28 cellular contexts compared by ENCODE assay signal in genomic region chr5:176873541-176874172, GRCh38. TPM values are rescaled to one million over a fixed set of nuclear protein-coding genes. Genes with fewer than 3 reads are reported as not detected.
DNase-seq lines count a peak whose midpoint lies in the region; ATAC-seq and TF ChIP-seq lines count a peak whose summit lies in the region.
"Had no signal": no experiment of that assay in that cellular context is flagged by ENCODE, and none has a peak within 500 bp of the region (broad histone marks: within the 10 kb centered on the region; RNA-seq: fewer than 3 reads in every experiment).

No MANE protein-coding gene starts in this region.

- H3K36me3 Mint-ChIP-seq in stimulated activated effector memory CD8-positive, alpha-beta T cell treated with anti-CD3 and anti-CD28 coated beads, Interleukin-12 subunit alpha, Interleukin-12 subunit beta, amount 100 ng/mL, for 72 hours, result peaks cover 24% of the 10 kb centered on the region
- H3K36me3 Mint-ChIP-seq: brain, memory B cell had no signal

- H3K4me2 ChIP-seq in mammary epithelial cell (ENCODE audit: insufficient read depth, low read depth, low read length), result no peak overlapping the region

- no peaks in the 10 kb centered on the region for H3K79me2 ChIP-seq in mammary epithelial cell (ENCODE audit: insufficient read depth, low read length)

- TF ChIP-seq CTCF in mammary epithelial cell (conservative IDR thresholded peaks at IDR 0.05 in 1 of 2, IDR thresholded peaks at IDR 0.05 in 1 of 2; ENCODE audit: extremely low read depth in 1 of 2, insufficient read depth in 1 of 2, low read depth in 1 of 2, low read length in 2 of 2) (no peak), breast epithelium (IDR thresholded peaks at IDR 0.05) (no peak), RWPE2 (IDR thresholded peaks at IDR 0.05; ENCODE audit: poor library complexity, severe bottlenecking) (no peak), foreskin keratinocyte (conservative IDR thresholded peaks at IDR 0.05) (no peak)

- peak overlapping the region; percentile 85 for H3K27ac Mint-ChIP-seq in stimulated activated effector memory CD8-positive, alpha-beta T cell treated with anti-CD3 and anti-CD28 coated beads, Interleukin-12 subunit alpha, Interleukin-12 subunit beta, amount 100 ng/mL, for 72 hours
- H3K27ac Mint-ChIP-seq: memory B cell; T-helper 2 cell treated with Interferon-gamma antibody and Interleukin-4, amounts not matched to agents 5 μg/mL and 100 μg/mL, for 36 hours had no signal

- in situ Hi-C loops in mammary epithelial cell (cut with MboI; ENCODE audit: low sequenced_read_pairs in 2 of 2), result no loop called here

- H3K9me3 Mint-ChIP-seq in stimulated activated effector memory CD8-positive, alpha-beta T cell treated with anti-CD3 and anti-CD28 coated beads, Interleukin-12 subunit alpha, Interleukin-12 subunit beta, amount 100 ng/mL, for 72 hours, result peaks cover 6% of the 10 kb centered on the region

- dilution Hi-C loops in mammary epithelial cell (cut with HindIII; ENCODE audit: low sequenced_read_pairs), result no loop called here

- H2AFZ ChIP-seq in mammary epithelial cell (ENCODE audit: low read depth, low read length), result no peak overlapping the region

- BruUV-seq in mammary epithelial cell (replicated peaks; lab: Mats Ljungman, UMichigan), result no TSS peak

- no peak overlapping the region for H3K4me3 Mint-ChIP-seq in stimulated activated effector memory CD8-positive, alpha-beta T cell treated with anti-CD3 and anti-CD28 coated beads, Interleukin-12 subunit alpha, Interleukin-12 subunit beta, amount 100 ng/mL, for 72 hours
- H3K4me3 Mint-ChIP-seq: brain; memory B cell; T-helper 2 cell treated with Interferon-gamma antibody and Interleukin-4, amounts not matched to agents 5 μg/mL and 100 μg/mL, for 36 hours had no signal

- intact Hi-C loops in mammary epithelial cell (cut with micrococcal nuclease), result no loop called here
- intact Hi-C loops in breast epithelium (cut with DNase I; ENCODE audit: low total_unique reads), result no loop called here

- H3K9me3 ChIP-seq in mammary epithelial cell (replicated peaks; ENCODE audit: insufficient read depth, low read length) (no peaks in the 10 kb centered on the region), breast epithelium (no peaks in the 10 kb centered on the region), RWPE2 (ENCODE audit: severe bottlenecking) (no peaks in the 10 kb centered on the region)
- H3K9me3 ChIP-seq: sigmoid colon, upper lobe of right lung had no signal

- WGBS in mammary epithelial cell (ENCODE audit: low coverage, missing lambda C conversion rate), result 63% methylated on average over 7 of the region's 16 CpGs

- ATAC-seq in RWPE2 (ENCODE audit: low read depth) (peak; percentile 38; the same call in 2 of the 3 replicates), foreskin keratinocyte (peak; percentile 42)
- ATAC-seq in stimulated activated effector memory CD8-positive, alpha-beta T cell treated with anti-CD3 and anti-CD28 coated beads, Interleukin-12 subunit alpha, Interleukin-12 subunit beta, amount 100 ng/mL, for 72 hours, result no peak
- ATAC-seq: Panc1, upper lobe of right lung had no signal

- H4K20me1 ChIP-seq in mammary epithelial cell (ENCODE audit: insufficient read depth, low read length), result no peaks in the 10 kb centered on the region

- no peak overlapping the region for H3K9ac ChIP-seq in mammary epithelial cell (ENCODE audit: insufficient read depth, low read length)

- H3K4me1 Mint-ChIP-seq in stimulated activated effector memory CD8-positive, alpha-beta T cell treated with anti-CD3 and anti-CD28 coated beads, Interleukin-12 subunit alpha, Interleukin-12 subunit beta, amount 100 ng/mL, for 72 hours, result peaks cover 48% of the 10 kb centered on the region

- CTCF ChIA-PET in mammary epithelial cell (lab: Charles Lee; ENCODE audit: low non-redundant PET), result no interaction called here

- H3K36me3 ChIP-seq in mammary epithelial cell (ENCODE audit: insufficient read depth, low read length) (no peaks in the 10 kb centered on the region), breast epithelium (no peaks in the 10 kb centered on the region), RWPE2 (ENCODE audit: low read depth) (no peaks in the 10 kb centered on the region)
- H3K36me3 ChIP-seq: sigmoid colon, upper lobe of right lung had no signal

- DNase-seq in mammary epithelial cell (peak; percentile 7), breast epithelium (ENCODE audit: low spot score in 2 of 2) (no peak), RWPE2 (ENCODE audit: low spot score) (no peak), foreskin keratinocyte (peak; percentile 12 to 23), iPS-NIHi11 (ENCODE audit: low spot score) (no peak), GDM1 (lab: John Stamatoyannopoulos, UW) (no peak), HK-2 (ENCODE audit: unreplicated experiment) (no peak)
- DNase-seq in stimulated activated effector memory CD8-positive, alpha-beta T cell treated with anti-CD3 and anti-CD28 coated beads, Interleukin-12 subunit alpha, Interleukin-12 subunit beta, amount 100 ng/mL, for 72 hours (ENCODE audit: low spot score in 2 of 2), result no peak
- DNase-seq: activated CD4-positive, CD25-positive, alpha-beta regulatory T cell treated with anti-CD3 and anti-CD28 coated beads, Interleukin-2, amount 50 U/mL, for 72 hours; activated naive CD4-positive, alpha-beta T cell treated with Interleukin-2 at 50 U/mL for 16 hours; activated T-cell treated with anti-CD3 and anti-CD28 coated beads, Interleukin-2, amount 50 U/mL, for 48 hours; amniotic stem cell; C1 segment of cervical spinal cord; GF-D8; hypothalamus; MV-4-11; NCI-H1436; NCI-H226; SHP77 treated with DMSO at 0.1 percent for 48 hours; sigmoid colon; stimulated activated CD4-positive, alpha-beta T cell treated with anti-CD3 and anti-CD28 coated beads, Interleukin-4, amount 100 ng/mL, for 1 hour; upper lobe of right lung had no signal

- H3K27ac ChIP-seq in mammary epithelial cell (ENCODE audit: insufficient read depth, low read depth, low read length) (no peak overlapping the region), breast epithelium (no peak overlapping the region), RWPE2 (ENCODE audit: poor library complexity, severe bottlenecking) (no peak overlapping the region), foreskin keratinocyte (no peak overlapping the region)
- H3K27ac ChIP-seq: sigmoid colon, upper lobe of right lung had no signal

- H3K27me3 ChIP-seq in mammary epithelial cell (ENCODE audit: insufficient read depth, low read length) (no peaks in the 10 kb centered on the region), breast epithelium (peaks cover 0 to 40% of the 10 kb centered on the region in 2 donors), RWPE2 (ENCODE audit: insufficient read depth, poor library complexity, severe bottlenecking) (peaks cover 15% of the 10 kb centered on the region), foreskin keratinocyte (peaks cover 42% of the 10 kb centered on the region)

- H3K4me1 ChIP-seq in mammary epithelial cell (ENCODE audit: insufficient read depth, low read length) (no peaks in the 10 kb centered on the region), breast epithelium (no peaks in the 10 kb centered on the region), RWPE2 (ENCODE audit: insufficient read depth, poor library complexity, severe bottlenecking) (no peaks in the 10 kb centered on the region), foreskin keratinocyte (no peaks in the 10 kb centered on the region)
- H3K4me1 ChIP-seq: sigmoid colon, upper lobe of right lung had no signal

- H3K4me3 ChIP-seq in mammary epithelial cell (replicated peaks in 1 of 3; ENCODE audit: insufficient read depth in 1 of 3, low read depth in 2 of 3, low read length in 3 of 3) (no peak overlapping the region), breast epithelium (no peak overlapping the region), RWPE2 (ENCODE audit: severe bottlenecking) (no peak overlapping the region)
- H3K4me3 ChIP-seq: sigmoid colon, upper lobe of right lung had no signal

- TF ChIP-seq POLR2A in breast epithelium (IDR thresholded peaks at IDR 0.05), result no peak

RNA-seq across cellular contexts. Expression of gene HK3, which starts 25.5 kb away (rescaled TPM):
- not detected for total RNA-seq in mammary epithelial cell
- 0.22 TPM for polyA plus RNA-seq in mammary epithelial cell
- polyA minus RNA-seq in mammary epithelial cell, result not detected
- 1 to 10 TPM; 2.5 to 5.0 (median 4.3) TPM for total RNA-seq in breast epithelium
- not detected in 2 replicates for total RNA-seq in foreskin keratinocyte
- not detected in 2 replicates for polyA plus RNA-seq in foreskin keratinocyte
- total RNA-seq: chondrocyte, endothelial cell of umbilical vein had no signal
- polyA plus RNA-seq: endothelial cell of umbilical vein had no signal

Comparison
In these comparisons a context has a peak if more than half of its experiments do, and no peak if none do; other contexts are left out.
1. DNase-seq: peak in mammary epithelial cell (single experiment) and foreskin keratinocyte (2 of 2); none in breast epithelium (0 of 2), RWPE2 (single experiment), stimulated activated effector memory CD8-positive, alpha-beta T cell treated with anti-CD3 and anti-CD28 coated beads, Interleukin-12 subunit alpha, Interleukin-12 subunit beta, amount 100 ng/mL, for 72 hours (0 of 2), iPS-NIHi11 (single experiment), GDM1 (single experiment) and HK-2 (single experiment).